In the genomic region with DNA sequence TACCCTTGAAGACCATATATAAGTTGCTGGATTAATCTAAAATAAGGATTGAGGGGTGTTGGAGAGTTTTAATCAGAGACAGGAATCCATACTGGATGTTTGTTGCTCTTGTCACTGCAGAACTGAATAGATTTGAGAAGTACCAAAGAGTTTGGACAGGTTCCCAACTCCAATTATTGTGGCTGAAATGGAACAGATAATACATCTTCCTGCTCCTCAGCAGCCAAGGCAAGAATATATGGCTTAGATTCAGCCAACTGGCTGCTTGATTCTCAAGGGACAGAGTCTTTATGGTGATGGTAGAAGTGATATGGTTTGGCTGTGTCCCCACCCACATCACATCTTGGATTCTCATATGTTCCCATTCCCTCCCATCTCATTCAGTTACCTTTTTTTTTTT, we compare ENCODE assay signal across 26 cellular contexts.
DNase-seq lines count a peak whose midpoint lies in the region; ATAC-seq, FAIRE-seq and TF ChIP-seq lines count a peak whose summit lies in the region.
"Had no signal": no experiment of that assay in that cellular context is flagged by ENCODE, and none has a peak within 500 bp of the region (broad histone marks: within the 10 kb centered on the region; RNA-seq: fewer than 3 reads in every experiment).

No MANE protein-coding gene starts in this region.

- H3K4me1 Mint-ChIP-seq in astrocyte (ENCODE audit: low read depth, unreplicated experiment) = no peaks in the 10 kb centered on the region
- H3K4me1 Mint-ChIP-seq: CD4-positive, CD25-positive, alpha-beta regulatory T cell had no signal

- no peaks in the 10 kb centered on the region for H3K36me3 Mint-ChIP-seq in astrocyte (ENCODE audit: low read depth, unreplicated experiment)
- H3K36me3 Mint-ChIP-seq: CD4-positive, CD25-positive, alpha-beta regulatory T cell had no signal

- no peak overlapping the region for H2AFZ ChIP-seq in astrocyte (ENCODE audit: low read depth, low read length)
- H2AFZ ChIP-seq: GM23338 had no signal

- H3K4me2 ChIP-seq in astrocyte (ENCODE audit: low read length) = no peak overlapping the region
- H3K4me2 ChIP-seq: BLaER1, GM23338 had no signal

- H3K4me3 Mint-ChIP-seq in astrocyte (ENCODE audit: unreplicated experiment) = no peak overlapping the region
- H3K4me3 Mint-ChIP-seq: CD4-positive, CD25-positive, alpha-beta regulatory T cell; GM23338; HFFc6 had no signal

- H3K27ac ChIP-seq in astrocyte (ENCODE audit: low read depth, low read length) = no peak overlapping the region
- peak overlapping the region; percentile 93 for H3K27ac ChIP-seq in substantia nigra (ENCODE audit: low read depth, low read length, poor library complexity, severe bottlenecking)
- H3K27ac ChIP-seq in aorta (ENCODE audit: low read depth in 1 of 2, low read length in 2 of 2) = no peak overlapping the region
- H3K27ac ChIP-seq: BLaER1, SJCRH30 had no signal

- TF ChIP-seq CTCF in astrocyte (IDR thresholded peaks at IDR 0.05; ENCODE audit: insufficient read depth, low read depth, low read length) = no peak

- no peak overlapping the region for H3K9ac ChIP-seq in astrocyte (ENCODE audit: low read length)
- H3K9ac ChIP-seq: BLaER1 had no signal

- DNase-seq in NCI-H1105 treated with DMSO at 0.1 percent for 48 hours (lab: John Stamatoyannopoulos, UW) (peak; percentile 29), NCI-H1105 (lab: John Stamatoyannopoulos, UW) (no peak), astrocyte (ENCODE audit: low read depth) (peak; percentile 12), globus pallidus (ENCODE audit: low spot score) (peak; percentile 47), substantia nigra (lab: John Stamatoyannopoulos, UW) (no peak), HT-29 (ENCODE audit: low spot score) (no peak), SIG-M5 treated with dmso at 0.1 percent for 504 hours (lab: John Stamatoyannopoulos, UW; ENCODE audit: unreplicated experiment) (no peak), aorta (no peak)
- DNase-seq: 8988T; CD4-positive, CD25-positive, alpha-beta regulatory T cell; DMS53; HFFc6; KBM-7; MV-4-11; NCI-H1694; NCI-H2029 treated with DMSO at 0.1 percent for 48 hours; NCI-H2171; NCI-H226; NCI-H524; NCI-H748 treated with DMSO at 0.1 percent for 48 hours; PC-3; SJCRH30 had no signal

- intact Hi-C loops in aorta (cut with DNase I) = no loop called here

- H3K4me1 ChIP-seq in astrocyte (ENCODE audit: insufficient read depth, low read length) (no peaks in the 10 kb centered on the region), aorta (ENCODE audit: control insufficient read depth in 1 of 2, insufficient read depth in 2 of 2, low read length in 2 of 2) (no peaks in the 10 kb centered on the region)
- H3K4me1 ChIP-seq: SJCRH30 had no signal

- H3K9me3 ChIP-seq in astrocyte (ENCODE audit: insufficient read depth, low read depth, low read length) (no peaks in the 10 kb centered on the region), aorta (ENCODE audit: control insufficient read depth, low read length) (peaks cover 1% of the 10 kb centered on the region)
- H3K9me3 ChIP-seq: HAP-1, SJCRH30 had no signal

- H3K4me3 ChIP-seq in astrocyte (ENCODE audit: insufficient read depth, low read depth, low read length) = no peak overlapping the region
- no peak overlapping the region for H3K4me3 ChIP-seq in aorta (ENCODE audit: low read length in 2 of 2)
- H3K4me3 ChIP-seq: BLaER1, GM23338, HAP-1, SJCRH30 had no signal

- H3K27me3 Mint-ChIP-seq in astrocyte (ENCODE audit: low read depth, unreplicated experiment) = no peaks in the 10 kb centered on the region
- H3K27me3 Mint-ChIP-seq: CD4-positive, CD25-positive, alpha-beta regulatory T cell had no signal

- H3K27me3 ChIP-seq in astrocyte (ENCODE audit: insufficient read depth, low read length) (no peaks in the 10 kb centered on the region), aorta (ENCODE audit: control insufficient read depth in 1 of 2, insufficient read depth in 2 of 2, low read length in 1 of 2) (no peaks in the 10 kb centered on the region)
- H3K27me3 ChIP-seq: BLaER1, SJCRH30 had no signal

- no peaks in the 10 kb centered on the region for H4K20me1 ChIP-seq in astrocyte (ENCODE audit: insufficient read depth, low read length)
- H4K20me1 ChIP-seq: BLaER1 had no signal

- FAIRE-seq in astrocyte (lab: Jason Lieb, UNC) = no peak
- FAIRE-seq: GM18507 had no signal

- H3K27ac Mint-ChIP-seq in astrocyte (ENCODE audit: unreplicated experiment) = no peak overlapping the region
- H3K27ac Mint-ChIP-seq: CD4-positive, CD25-positive, alpha-beta regulatory T cell; GM23338; HFFc6 had no signal

- no peaks in the 10 kb centered on the region for H3K9me3 Mint-ChIP-seq in astrocyte (ENCODE audit: unreplicated experiment)

- ATAC-seq in aorta (ENCODE audit: low FRiP score) = no peak
- ATAC-seq: GM23338, PC-3 had no signal

- no peaks in the 10 kb centered on the region for H3K36me3 ChIP-seq in astrocyte (ENCODE audit: insufficient read depth, low read length)
- H3K36me3 ChIP-seq in aorta (ENCODE audit: control insufficient read depth in 1 of 2, insufficient read depth in 2 of 2, low read length in 1 of 2) = no peaks in the 10 kb centered on the region
- H3K36me3 ChIP-seq: BLaER1, HAP-1, SJCRH30 had no signal

- no peaks in the 10 kb centered on the region for H3K79me2 ChIP-seq in astrocyte (ENCODE audit: insufficient read depth, low read length)

Comparison
In these comparisons a context has a peak if more than half of its experiments do, and no peak if none do; other contexts are left out.
1. DNase-seq: peak in NCI-H1105 treated with DMSO at 0.1 percent for 48 hours (single experiment), astrocyte (single experiment) and globus pallidus (single experiment); none in NCI-H1105 (single experiment), substantia nigra (0 of 49), HT-29 (single experiment), SIG-M5 treated with dmso at 0.1 percent for 504 hours (single experiment) and aorta (0 of 2).